16 cellular contexts compared by ENCODE assay signal in the genomic region with DNA sequence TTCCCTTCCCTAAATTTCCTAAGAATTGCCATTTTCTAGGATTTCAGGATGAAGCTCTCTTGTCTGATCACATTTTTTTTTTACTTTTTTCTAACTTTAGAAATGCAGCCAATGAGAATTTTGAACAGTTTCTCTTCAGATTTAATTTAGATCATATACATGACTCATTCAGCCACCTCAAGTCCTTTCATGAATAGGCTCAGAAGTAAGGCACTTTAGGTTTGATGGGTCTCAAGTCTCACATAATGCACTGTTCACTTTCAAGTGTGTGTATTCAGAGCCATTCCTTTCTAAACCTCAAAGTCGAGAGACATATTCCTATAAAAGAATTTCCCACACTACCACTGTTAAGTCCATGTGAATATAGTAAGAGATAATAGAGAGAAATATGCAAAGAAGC.
DNase-seq lines count a peak whose midpoint lies in the region; ATAC-seq and TF ChIP-seq lines count a peak whose summit lies in the region.
"Had no signal": no experiment of that assay in that cellular context is flagged by ENCODE, and none has a peak within 500 bp of the region (broad histone marks: within the 10 kb centered on the region; RNA-seq: fewer than 3 reads in every experiment).

No MANE protein-coding gene starts in this region.

- peak overlapping the region; percentile 38; the same call in 1 of the 2 replicates for H2AFZ ChIP-seq in SK-N-SH (ENCODE audit: low read depth)

- no peak for TF ChIP-seq CTCF in SK-N-SH (IDR thresholded peaks at IDR 0.05)
- TF ChIP-seq CTCF in left lung (IDR thresholded peaks at IDR 0.05) = no peak
- TF ChIP-seq CTCF in right lobe of liver (IDR thresholded peaks at IDR 0.05) = no peak

- peak overlapping the region in 1 of 2 experiments; percentile 51; a peak in 2 of 4 replicates for H3K27ac ChIP-seq in SK-N-SH (ENCODE audit: low read depth in 2 of 2, low read length in 1 of 2)
- no peak overlapping the region for H3K27ac ChIP-seq in left lung
- H3K27ac ChIP-seq in right lobe of liver = no peak overlapping the region

- TF ChIP-seq POLR2A in right lobe of liver (IDR thresholded peaks at IDR 0.05) = no peak

- CTCF ChIA-PET in SK-N-SH (lab: Yijun Ruan, JAX) = interaction anchor here (0.7 kb wide), 2 partner anchors 26 to 82 kb away, joined by 3 read pairs; no protein-coding TSS in a partner anchor

- 0% methylated on average over 1 of the region's 1 CpG for WGBS in SK-N-SH (ENCODE audit: low lambda C conversion rate)
- WGBS in right lobe of liver (ENCODE audit: insufficient coverage, low coverage, low lambda C conversion rate, missing lambda C conversion rate) = 5% methylated on average over 1 of the region's 1 CpG

- H3F3A ChIP-seq in SK-N-SH (replicated peaks; ENCODE audit: insufficient read depth) = peaks cover 17% of the 10 kb centered on the region

- intact Hi-C loops in left lung (cut with DNase I) (no loop called here), right lobe of liver (cut with DNase I) (no loop called here)

- peak; percentile 38 for ATAC-seq in HG03565 (IDR thresholded peaks at IDR 0.05; ENCODE audit: unreplicated experiment)
- peak; percentile 61 for ATAC-seq in left lung
- no peak for ATAC-seq in left lobe of liver
- ATAC-seq in right lobe of liver = no peak
- ATAC-seq: PC-3 had no signal

- no peak overlapping the region for H3K4me2 ChIP-seq in SK-N-SH

- TF ChIP-seq EP300 in SK-N-SH (IDR thresholded peaks at IDR 0.05; ENCODE audit: borderline replicate concordance in 1 of 2, low read depth in 1 of 2, low read length in 1 of 2) = no peak

- H3K9me2 ChIP-seq in SK-N-SH = no peaks in the 10 kb centered on the region

- TF ChIP-seq RAD21 in SK-N-SH (IDR thresholded peaks at IDR 0.05; ENCODE audit: low read length) = no peak

- H3K4me1 ChIP-seq in SK-N-SH (ENCODE audit: control insufficient read depth in 1 of 2, insufficient read depth in 2 of 2, low read depth in 1 of 2, low read length in 1 of 2) (no peaks in the 10 kb centered on the region; a peak in 2 of 4 replicates), left lung (no peaks in the 10 kb centered on the region), right lobe of liver (no peaks in the 10 kb centered on the region)

- POLR2A ChIA-PET in SK-N-SH (lab: Yijun Ruan, JAX) = no interaction called here

- no peak overlapping the region for H3K9ac ChIP-seq in SK-N-SH

- no peaks in the 10 kb centered on the region for H3K9me3 ChIP-seq in SK-N-SH
- no peaks in the 10 kb centered on the region for H3K9me3 ChIP-seq in left lung
- H3K9me3 ChIP-seq in right lobe of liver = no peaks in the 10 kb centered on the region

- no peaks in the 10 kb centered on the region for H3K79me2 ChIP-seq in SK-N-SH (ENCODE audit: insufficient read depth)

- no peaks in the 10 kb centered on the region for H3K27me3 ChIP-seq in SK-N-SH (ENCODE audit: insufficient read depth)
- no peaks in the 10 kb centered on the region for H3K27me3 ChIP-seq in left lung
- H3K27me3 ChIP-seq in right lobe of liver = no peaks in the 10 kb centered on the region

- no peaks in the 10 kb centered on the region for H4K20me1 ChIP-seq in SK-N-SH (ENCODE audit: insufficient read depth)

- peak; percentile 40 to 48 for DNase-seq in NCI-H187 (lab: John Stamatoyannopoulos, UW)
- DNase-seq in SK-N-SH = no peak
- DNase-seq in left lung = no peak
- DNase-seq in left lobe of liver (ENCODE audit: low spot score) = no peak
- DNase-seq in right lobe of liver = no peak
- DNase-seq in cerebellum (ENCODE audit: low spot score) = no peak
- DNase-seq: ACHN, C1 segment of cervical spinal cord, NCI-H1092 treated with DMSO at 0.1 percent for 48 hours, NCI-H2171 treated with DMSO at 0.1 percent for 48 hours, NCI-H510A, NCI-H748 treated with DMSO at 0.1 percent for 48 hours, PC-3, SHP77 treated with DMSO at 0.1 percent for 48 hours, T1000 had no signal

- H3K4me3 ChIP-seq in SK-N-SH (ENCODE audit: low read depth in 2 of 2, low read length in 1 of 2) = no peak overlapping the region
- H3K4me3 ChIP-seq in left lung = no peak overlapping the region
- no peak overlapping the region for H3K4me3 ChIP-seq in right lobe of liver

- H3K36me3 ChIP-seq in SK-N-SH (replicated peaks in 1 of 2; ENCODE audit: control insufficient read depth in 1 of 2, insufficient read depth in 2 of 2, low read length in 1 of 2) (no peaks in the 10 kb centered on the region), left lung (no peaks in the 10 kb centered on the region), right lobe of liver (no peaks in the 10 kb centered on the region)

TF ChIP-seq in SK-N-SH, 30 proteins besides CTCF, POLR2A, EP300 and RAD21:
- TF ChIP-seq FOSL2 (IDR thresholded peaks at IDR 0.05; ENCODE audit: borderline replicate concordance, low read depth) = peak; percentile 57; the same call in 1 of the 2 replicates
- TF ChIP-seq, protein P1, sequence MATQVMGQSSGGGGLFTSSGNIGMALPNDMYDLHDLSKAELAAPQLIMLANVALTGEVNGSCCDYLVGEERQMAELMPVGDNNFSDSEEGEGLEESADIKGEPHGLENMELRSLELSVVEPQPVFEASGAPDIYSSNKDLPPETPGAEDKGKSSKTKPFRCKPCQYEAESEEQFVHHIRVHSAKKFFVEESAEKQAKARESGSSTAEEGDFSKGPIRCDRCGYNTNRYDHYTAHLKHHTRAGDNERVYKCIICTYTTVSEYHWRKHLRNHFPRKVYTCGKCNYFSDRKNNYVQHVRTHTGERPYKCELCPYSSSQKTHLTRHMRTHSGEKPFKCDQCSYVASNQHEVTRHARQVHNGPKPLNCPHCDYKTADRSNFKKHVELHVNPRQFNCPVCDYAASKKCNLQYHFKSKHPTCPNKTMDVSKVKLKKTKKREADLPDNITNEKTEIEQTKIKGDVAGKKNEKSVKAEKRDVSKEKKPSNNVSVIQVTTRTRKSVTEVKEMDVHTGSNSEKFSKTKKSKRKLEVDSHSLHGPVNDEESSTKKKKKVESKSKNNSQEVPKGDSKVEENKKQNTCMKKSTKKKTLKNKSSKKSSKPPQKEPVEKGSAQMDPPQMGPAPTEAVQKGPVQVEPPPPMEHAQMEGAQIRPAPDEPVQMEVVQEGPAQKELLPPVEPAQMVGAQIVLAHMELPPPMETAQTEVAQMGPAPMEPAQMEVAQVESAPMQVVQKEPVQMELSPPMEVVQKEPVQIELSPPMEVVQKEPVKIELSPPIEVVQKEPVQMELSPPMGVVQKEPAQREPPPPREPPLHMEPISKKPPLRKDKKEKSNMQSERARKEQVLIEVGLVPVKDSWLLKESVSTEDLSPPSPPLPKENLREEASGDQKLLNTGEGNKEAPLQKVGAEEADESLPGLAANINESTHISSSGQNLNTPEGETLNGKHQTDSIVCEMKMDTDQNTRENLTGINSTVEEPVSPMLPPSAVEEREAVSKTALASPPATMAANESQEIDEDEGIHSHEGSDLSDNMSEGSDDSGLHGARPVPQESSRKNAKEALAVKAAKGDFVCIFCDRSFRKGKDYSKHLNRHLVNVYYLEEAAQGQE (IDR thresholded peaks at IDR 0.05; ENCODE audit: low read depth, low read length) = no peak
- TF ChIP-seq, protein P2, sequence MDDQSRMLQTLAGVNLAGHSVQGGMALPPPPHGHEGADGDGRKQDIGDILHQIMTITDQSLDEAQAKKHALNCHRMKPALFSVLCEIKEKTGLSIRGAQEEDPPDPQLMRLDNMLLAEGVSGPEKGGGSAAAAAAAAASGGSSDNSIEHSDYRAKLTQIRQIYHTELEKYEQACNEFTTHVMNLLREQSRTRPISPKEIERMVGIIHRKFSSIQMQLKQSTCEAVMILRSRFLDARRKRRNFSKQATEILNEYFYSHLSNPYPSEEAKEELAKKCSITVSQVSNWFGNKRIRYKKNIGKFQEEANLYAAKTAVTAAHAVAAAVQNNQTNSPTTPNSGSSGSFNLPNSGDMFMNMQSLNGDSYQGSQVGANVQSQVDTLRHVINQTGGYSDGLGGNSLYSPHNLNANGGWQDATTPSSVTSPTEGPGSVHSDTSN (IDR thresholded peaks at IDR 0.05) = peak; percentile 60

Comparison
In these comparisons a context has a peak if more than half of its experiments do, and no peak if none do; other contexts are left out.
1. ATAC-seq: peak in HG03565 (single experiment) and left lung (single experiment); none in left lobe of liver (single experiment) and right lobe of liver (0 of 4).
2. DNase-seq: peak in NCI-H187 (2 of 2); none in SK-N-SH (single experiment), left lung (0 of 2), left lobe of liver (single experiment), right lobe of liver (0 of 3) and cerebellum (single experiment).